1 cellular context compared by ENCODE assay signal in genomic region chr13:93201992-93202558, GRCh38.
TF ChIP-seq lines count a peak whose summit lies in the region.

No MANE protein-coding gene starts in this region.

TF ChIP-seq in HepG2, 621 proteins besides CTCF, POLR2A, EP300 and RAD21 (continued from another document and continues in another):
- TF ChIP-seq ZFP90 (CRISPR knock-in tag; IDR thresholded peaks at IDR 0.05; ENCODE audit: borderline replicate concordance) (0 out of 2 replicates have a peak, but pooled peaks have one; percentile 36), MTF2 (CRISPR knock-in tag; IDR thresholded peaks at IDR 0.05; ENCODE audit: borderline replicate concordance) (no peak), KAT8 (CRISPR knock-in tag; IDR thresholded peaks at IDR 0.05) (0 out of 2 replicates have a peak, but pooled peaks have one; percentile 16), CSRNP1 (CRISPR knock-in tag; IDR thresholded peaks at IDR 0.05) (0 out of 2 replicates have a peak, but pooled peaks have one; percentile 37), GMEB2 (CRISPR knock-in tag; IDR thresholded peaks at IDR 0.05; ENCODE audit: low read depth) (no peak), HDAC6 (IDR thresholded peaks at IDR 0.05; ENCODE audit: low read depth, low read length) (no peak), ZNF326 (CRISPR knock-in tag; IDR thresholded peaks at IDR 0.05; ENCODE audit: borderline replicate concordance) (no peak), MAFK (conservative IDR thresholded peaks at IDR 0.05 in 1 of 2, IDR thresholded peaks at IDR 0.05 in 1 of 2; ENCODE audit: low read length in 2 of 2) (no peak), GABPA (IDR thresholded peaks at IDR 0.05; ENCODE audit: low read depth, low read length) (no peak), GABPA (CRISPR knock-in tag; IDR thresholded peaks at IDR 0.05; ENCODE audit: low read depth) (no peak), FOXP1 (IDR thresholded peaks at IDR 0.05) (peak; percentile 53; the same call in 1 of the 2 replicates), FOXP1 (CRISPR knock-in tag; IDR thresholded peaks at IDR 0.05) (peak; percentile 95), TCF12 (IDR thresholded peaks at IDR 0.05) (no peak), TCF12 (CRISPR knock-in tag; IDR thresholded peaks at IDR 0.05) (no peak), PAWR (CRISPR knock-in tag; IDR thresholded peaks at IDR 0.05; ENCODE audit: borderline replicate concordance) (no peak), DNMT3B (CRISPR knock-in tag; conservative IDR thresholded peaks at IDR 0.05) (no peak), DR1 (CRISPR knock-in tag; IDR thresholded peaks at IDR 0.05) (no peak), NFYB (CRISPR knock-in tag; IDR thresholded peaks at IDR 0.05) (no peak), ZBTB42 (CRISPR knock-in tag; IDR thresholded peaks at IDR 0.05) (no peak), ZNF224 (CRISPR knock-in tag; IDR thresholded peaks at IDR 0.05) (no peak), ZGPAT (CRISPR knock-in tag; IDR thresholded peaks at IDR 0.05) (peak; percentile 75; the same call in 1 of the 2 replicates), FOXA3 (CRISPR knock-in tag; IDR thresholded peaks at IDR 0.05) (peak; percentile 96), ATF1 (CRISPR knock-in tag; IDR thresholded peaks at IDR 0.05) (no peak), RNF219 (CRISPR knock-in tag; IDR thresholded peaks at IDR 0.05) (no peak), ZNF30 (CRISPR knock-in tag; IDR thresholded peaks at IDR 0.05) (no peak), NRL (CRISPR knock-in tag; IDR thresholded peaks at IDR 0.05; ENCODE audit: borderline replicate concordance) (no peak), STAG1 (CRISPR knock-in tag; IDR thresholded peaks at IDR 0.05) (no peak), RFXANK (CRISPR knock-in tag; IDR thresholded peaks at IDR 0.05) (no peak), HOXA7 (CRISPR knock-in tag; IDR thresholded peaks at IDR 0.05) (no peak), ZNF124 (CRISPR knock-in tag; IDR thresholded peaks at IDR 0.05) (no peak), IRF1 (CRISPR knock-in tag; IDR thresholded peaks at IDR 0.05; ENCODE audit: low read depth) (no peak), TBP (CRISPR knock-in tag; IDR thresholded peaks at IDR 0.05) (no peak), ATF3 (CRISPR knock-in tag; IDR thresholded peaks at IDR 0.05) (no peak), DNMT1 (CRISPR knock-in tag; IDR thresholded peaks at IDR 0.05) (no peak), MAFF (IDR thresholded peaks at IDR 0.05; ENCODE audit: low read depth, low read length) (no peak), TMF1 (CRISPR knock-in tag; IDR thresholded peaks at IDR 0.05; ENCODE audit: low read depth) (no peak), ERF (CRISPR knock-in tag; IDR thresholded peaks at IDR 0.05) (no peak), ZNF766 (CRISPR knock-in tag; IDR thresholded peaks at IDR 0.05; ENCODE audit: borderline replicate concordance) (no peak), ZNF562 (CRISPR knock-in tag; IDR thresholded peaks at IDR 0.05; ENCODE audit: borderline replicate concordance) (no peak), ZNF614 (CRISPR knock-in tag; IDR thresholded peaks at IDR 0.05; ENCODE audit: borderline replicate concordance) (0 out of 2 replicates have a peak, but pooled peaks have one; percentile 18), TAF15 (IDR thresholded peaks at IDR 0.05; ENCODE audit: low read depth, low read length, poor library complexity, severe bottlenecking) (no peak), CERS6 (CRISPR knock-in tag; IDR thresholded peaks at IDR 0.05) (no peak), TCF7 (IDR thresholded peaks at IDR 0.05; ENCODE audit: low read depth) (peak; percentile 44; the same call in 1 of the 2 replicates)
- TF ChIP-seq, protein P1, sequence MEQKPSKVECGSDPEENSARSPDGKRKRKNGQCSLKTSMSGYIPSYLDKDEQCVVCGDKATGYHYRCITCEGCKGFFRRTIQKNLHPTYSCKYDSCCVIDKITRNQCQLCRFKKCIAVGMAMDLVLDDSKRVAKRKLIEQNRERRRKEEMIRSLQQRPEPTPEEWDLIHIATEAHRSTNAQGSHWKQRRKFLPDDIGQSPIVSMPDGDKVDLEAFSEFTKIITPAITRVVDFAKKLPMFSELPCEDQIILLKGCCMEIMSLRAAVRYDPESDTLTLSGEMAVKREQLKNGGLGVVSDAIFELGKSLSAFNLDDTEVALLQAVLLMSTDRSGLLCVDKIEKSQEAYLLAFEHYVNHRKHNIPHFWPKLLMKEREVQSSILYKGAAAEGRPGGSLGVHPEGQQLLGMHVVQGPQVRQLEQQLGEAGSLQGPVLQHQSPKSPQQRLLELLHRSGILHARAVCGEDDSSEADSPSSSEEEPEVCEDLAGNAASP (CRISPR knock-in tag; IDR thresholded peaks at IDR 0.05; ENCODE audit: borderline replicate concordance), result peak; percentile 91
- TF ChIP-seq, protein P2, sequence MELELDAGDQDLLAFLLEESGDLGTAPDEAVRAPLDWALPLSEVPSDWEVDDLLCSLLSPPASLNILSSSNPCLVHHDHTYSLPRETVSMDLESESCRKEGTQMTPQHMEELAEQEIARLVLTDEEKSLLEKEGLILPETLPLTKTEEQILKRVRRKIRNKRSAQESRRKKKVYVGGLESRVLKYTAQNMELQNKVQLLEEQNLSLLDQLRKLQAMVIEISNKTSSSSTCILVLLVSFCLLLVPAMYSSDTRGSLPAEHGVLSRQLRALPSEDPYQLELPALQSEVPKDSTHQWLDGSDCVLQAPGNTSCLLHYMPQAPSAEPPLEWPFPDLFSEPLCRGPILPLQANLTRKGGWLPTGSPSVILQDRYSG (CRISPR knock-in tag; IDR thresholded peaks at IDR 0.05), result no peak
- TF ChIP-seq, protein P3, sequence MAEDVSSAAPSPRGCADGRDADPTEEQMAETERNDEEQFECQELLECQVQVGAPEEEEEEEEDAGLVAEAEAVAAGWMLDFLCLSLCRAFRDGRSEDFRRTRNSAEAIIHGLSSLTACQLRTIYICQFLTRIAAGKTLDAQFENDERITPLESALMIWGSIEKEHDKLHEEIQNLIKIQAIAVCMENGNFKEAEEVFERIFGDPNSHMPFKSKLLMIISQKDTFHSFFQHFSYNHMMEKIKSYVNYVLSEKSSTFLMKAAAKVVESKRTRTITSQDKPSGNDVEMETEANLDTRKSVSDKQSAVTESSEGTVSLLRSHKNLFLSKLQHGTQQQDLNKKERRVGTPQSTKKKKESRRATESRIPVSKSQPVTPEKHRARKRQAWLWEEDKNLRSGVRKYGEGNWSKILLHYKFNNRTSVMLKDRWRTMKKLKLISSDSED (CRISPR knock-in tag; IDR thresholded peaks at IDR 0.05), result no peak
- TF ChIP-seq, protein P4, sequence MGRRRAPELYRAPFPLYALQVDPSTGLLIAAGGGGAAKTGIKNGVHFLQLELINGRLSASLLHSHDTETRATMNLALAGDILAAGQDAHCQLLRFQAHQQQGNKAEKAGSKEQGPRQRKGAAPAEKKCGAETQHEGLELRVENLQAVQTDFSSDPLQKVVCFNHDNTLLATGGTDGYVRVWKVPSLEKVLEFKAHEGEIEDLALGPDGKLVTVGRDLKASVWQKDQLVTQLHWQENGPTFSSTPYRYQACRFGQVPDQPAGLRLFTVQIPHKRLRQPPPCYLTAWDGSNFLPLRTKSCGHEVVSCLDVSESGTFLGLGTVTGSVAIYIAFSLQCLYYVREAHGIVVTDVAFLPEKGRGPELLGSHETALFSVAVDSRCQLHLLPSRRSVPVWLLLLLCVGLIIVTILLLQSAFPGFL (CRISPR knock-in tag; IDR thresholded peaks at IDR 0.05), result no peak
- TF ChIP-seq, protein P5, sequence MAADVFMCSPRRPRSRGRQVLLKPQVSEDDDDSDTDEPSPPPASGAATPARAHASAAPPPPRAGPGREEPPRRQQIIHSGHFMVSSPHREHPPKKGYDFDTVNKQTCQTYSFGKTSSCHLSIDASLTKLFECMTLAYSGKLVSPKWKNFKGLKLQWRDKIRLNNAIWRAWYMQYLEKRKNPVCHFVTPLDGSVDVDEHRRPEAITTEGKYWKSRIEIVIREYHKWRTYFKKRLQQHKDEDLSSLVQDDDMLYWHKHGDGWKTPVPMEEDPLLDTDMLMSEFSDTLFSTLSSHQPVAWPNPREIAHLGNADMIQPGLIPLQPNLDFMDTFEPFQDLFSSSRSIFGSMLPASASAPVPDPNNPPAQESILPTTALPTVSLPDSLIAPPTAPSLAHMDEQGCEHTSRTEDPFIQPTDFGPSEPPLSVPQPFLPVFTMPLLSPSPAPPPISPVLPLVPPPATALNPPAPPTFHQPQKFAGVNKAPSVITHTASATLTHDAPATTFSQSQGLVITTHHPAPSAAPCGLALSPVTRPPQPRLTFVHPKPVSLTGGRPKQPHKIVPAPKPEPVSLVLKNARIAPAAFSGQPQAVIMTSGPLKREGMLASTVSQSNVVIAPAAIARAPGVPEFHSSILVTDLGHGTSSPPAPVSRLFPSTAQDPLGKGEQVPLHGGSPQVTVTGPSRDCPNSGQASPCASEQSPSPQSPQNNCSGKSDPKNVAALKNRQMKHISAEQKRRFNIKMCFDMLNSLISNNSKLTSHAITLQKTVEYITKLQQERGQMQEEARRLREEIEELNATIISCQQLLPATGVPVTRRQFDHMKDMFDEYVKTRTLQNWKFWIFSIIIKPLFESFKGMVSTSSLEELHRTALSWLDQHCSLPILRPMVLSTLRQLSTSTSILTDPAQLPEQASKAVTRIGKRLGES (CRISPR knock-in tag; IDR thresholded peaks at IDR 0.05; ENCODE audit: borderline replicate concordance), result 0 out of 2 replicates have a peak, but pooled peaks have one; percentile 22
- TF ChIP-seq, protein P6, sequence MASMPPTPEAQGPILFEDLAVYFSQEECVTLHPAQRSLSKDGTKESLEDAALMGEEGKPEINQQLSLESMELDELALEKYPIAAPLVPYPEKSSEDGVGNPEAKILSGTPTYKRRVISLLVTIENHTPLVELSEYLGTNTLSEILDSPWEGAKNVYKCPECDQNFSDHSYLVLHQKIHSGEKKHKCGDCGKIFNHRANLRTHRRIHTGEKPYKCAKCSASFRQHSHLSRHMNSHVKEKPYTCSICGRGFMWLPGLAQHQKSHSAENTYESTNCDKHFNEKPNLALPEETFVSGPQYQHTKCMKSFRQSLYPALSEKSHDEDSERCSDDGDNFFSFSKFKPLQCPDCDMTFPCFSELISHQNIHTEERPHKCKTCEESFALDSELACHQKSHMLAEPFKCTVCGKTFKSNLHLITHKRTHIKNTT (CRISPR knock-in tag; IDR thresholded peaks at IDR 0.05), result no peak
